ENCODE assay signal across 8 cellular contexts in genomic region chr7:93117852-93118530, GRCh38. TPM values are rescaled to one million over a fixed set of nuclear protein-coding genes. Genes with fewer than 3 reads are reported as not detected.
A peak's percentile ranks its signal among the peaks of the same experiment; 100 is the strongest.
DNase-seq lines count a peak whose midpoint lies in the region; ATAC-seq and TF ChIP-seq lines count a peak whose summit lies in the region.

Gene SAMD9 (minus strand): TSS chr7:93117979. CDS start chr7:93106097, 11,882 bp downstream.

- H3K36me3 ChIP-seq in psoas muscle (ENCODE audit: insufficient read depth in 1 of 2, low read depth in 1 of 2) (no peaks in the 10 kb centered on the region), endodermal cell (ENCODE audit: control insufficient read depth, insufficient read depth, low read length) (no peaks in the 10 kb centered on the region)

- H3K9me3 ChIP-seq in psoas muscle (peaks cover 3% of the 10 kb centered on the region), endodermal cell (ENCODE audit: control insufficient read depth, low read length) (no peaks in the 10 kb centered on the region)

- H3K27me3 ChIP-seq in psoas muscle (ENCODE audit: insufficient read depth in 3 of 3, low read length in 2 of 3) (no peaks in the 10 kb centered on the region), endodermal cell (ENCODE audit: control insufficient read depth, insufficient read depth, low read length, poor library complexity, severe bottlenecking) (no peaks in the 10 kb centered on the region)

- no peak within 1 kb of the TSS for H3K27ac ChIP-seq in psoas muscle
- H3K27ac ChIP-seq in endodermal cell (ENCODE audit: low read depth, low read length) = no peak within 1 kb of the TSS

- H3K27me3 Mint-ChIP-seq in activated T-helper 17 cell treated with anti-CD3 and anti-CD28 coated beads, Interleukin-2, amount 50 U/mL, for 72 hours = no peaks in the 10 kb centered on the region
- H3K27me3 Mint-ChIP-seq in endodermal cell (ENCODE audit: insufficient read depth) = peaks cover 14% of the 10 kb centered on the region

- peaks cover 38% of the 10 kb centered on the region for H3K36me3 Mint-ChIP-seq in activated T-helper 17 cell treated with anti-CD3 and anti-CD28 coated beads, Interleukin-2, amount 50 U/mL, for 72 hours (ENCODE audit: low read depth)
- H3K36me3 Mint-ChIP-seq in endodermal cell (ENCODE audit: low read depth) = no peaks in the 10 kb centered on the region

- H3K4me3 Mint-ChIP-seq in activated T-helper 17 cell treated with anti-CD3 and anti-CD28 coated beads, Interleukin-2, amount 50 U/mL, for 72 hours = peak within 1 kb of the TSS; percentile 98
- H3K4me3 Mint-ChIP-seq in endodermal cell = no peak within 1 kb of the TSS

- no peaks in the 10 kb centered on the region for H3K4me1 ChIP-seq in psoas muscle
- H3K4me1 ChIP-seq in endodermal cell (ENCODE audit: control insufficient read depth, insufficient read depth, low read length) = no peaks in the 10 kb centered on the region

- H3K9ac ChIP-seq in endodermal cell (ENCODE audit: extremely low read depth, low read length, poor library complexity, severe bottlenecking) = no peak within 1 kb of the TSS

- no peak for TF ChIP-seq CTCF in fibroblast of villous mesenchyme (IDR thresholded peaks at IDR 0.05; ENCODE audit: insufficient read depth, low read depth, low read length)
- TF ChIP-seq CTCF in psoas muscle (IDR thresholded peaks at IDR 0.05) = no peak
- TF ChIP-seq CTCF in endodermal cell (conservative IDR thresholded peaks at IDR 0.05) = no peak

- DNase-seq in ELR (ENCODE audit: low read depth) (peak; percentile 93), OCI-M2 (lab: John Stamatoyannopoulos, UW; ENCODE audit: unreplicated experiment) (peak; percentile 30), fibroblast of villous mesenchyme (ENCODE audit: low read depth) (peak; percentile 91), psoas muscle (no peak), endodermal cell (no peak)
- DNase-seq in Jurkat, Clone E6-1 (ENCODE audit: low read depth, low spot score) = peak; percentile 90

- peaks cover 5% of the 10 kb centered on the region for H3K9me3 Mint-ChIP-seq in activated T-helper 17 cell treated with anti-CD3 and anti-CD28 coated beads, Interleukin-2, amount 50 U/mL, for 72 hours
- H3K9me3 Mint-ChIP-seq in endodermal cell = no peaks in the 10 kb centered on the region

- peaks cover 23% of the 10 kb centered on the region for H3K4me1 Mint-ChIP-seq in activated T-helper 17 cell treated with anti-CD3 and anti-CD28 coated beads, Interleukin-2, amount 50 U/mL, for 72 hours
- peaks cover 5% of the 10 kb centered on the region for H3K4me1 Mint-ChIP-seq in endodermal cell

- H3K4me3 ChIP-seq in Jurkat, Clone E6-1 (ENCODE audit: low read length) = peak within 1 kb of the TSS; percentile 50
- peak within 1 kb of the TSS; percentile 67 for H3K4me3 ChIP-seq in fibroblast of villous mesenchyme (ENCODE audit: low read depth, low read length)
- peak within 1 kb of the TSS; percentile 64 for H3K4me3 ChIP-seq in psoas muscle
- no peak within 1 kb of the TSS for H3K4me3 ChIP-seq in endodermal cell (ENCODE audit: low read length)

- intact Hi-C loops in psoas muscle (cut with DNase I) = no loop called here

- ATAC-seq in GM21737 (IDR thresholded peaks at IDR 0.05; ENCODE audit: unreplicated experiment) (peak; percentile 100), psoas muscle (peak in 3 of 4 donors; percentile 49 to 75 (median 58))
- ATAC-seq in activated T-helper 17 cell treated with anti-CD3 and anti-CD28 coated beads, Interleukin-2, amount 50 U/mL, for 72 hours (replicated peaks) = peak; percentile 84

- H3K27ac Mint-ChIP-seq in activated T-helper 17 cell treated with anti-CD3 and anti-CD28 coated beads, Interleukin-2, amount 50 U/mL, for 72 hours = peak within 1 kb of the TSS; percentile 91
- H3K27ac Mint-ChIP-seq in endodermal cell = no peak within 1 kb of the TSS

- 2 to 3% (median 2%) methylated on average over 4 of the region's 4 CpGs for WGBS in psoas muscle, 3 donors
- 76% methylated on average over 4 of the region's 4 CpGs; no CpG with 5 or more reads in 1 of the 2 experiments for WGBS in endodermal cell (ENCODE audit: insufficient coverage in 1 of 2, insufficient read length in 1 of 2), 2 experiments

RNA-seq across cellular contexts. Expression of gene SAMD9, which starts in this region (rescaled TPM):
- 8.8 TPM for polyA plus RNA-seq in Jurkat, Clone E6-1 (2012; ENCODE audit: insufficient read depth, insufficient read length)
- 10 to 100 TPM; 23.1 to 35.7 TPM for total RNA-seq in activated T-helper 17 cell treated with anti-CD3 and anti-CD28 coated beads, Interleukin-2, amount 50 U/mL, for 72 hours
- total RNA-seq in fibroblast of villous mesenchyme (15.8 and 21.2 TPM in 2 replicates), psoas muscle (1 to 10 TPM in 3 of 4 donors, under 1 TPM in 1; 0.84 to 2.3 (median 1.7) TPM), endodermal cell (not detected)
- under 1 TPM; 0.53 to 0.93 (median 0.59) TPM for polyA plus RNA-seq in psoas muscle
- polyA plus RNA-seq in endodermal cell (2013, experiment 1 of 2) = not detected
- not detected for polyA plus RNA-seq in endodermal cell (2013, experiment 2 of 2)

Comparison
In these comparisons a context has a peak if more than half of its experiments do, and no peak if none do; other contexts are left out.
1. DNase-seq: peak in ELR (single experiment), Jurkat, Clone E6-1 (single experiment), OCI-M2 (single experiment) and fibroblast of villous mesenchyme (single experiment); none in psoas muscle (0 of 2) and endodermal cell (single experiment).
2. Peak in every context shown above with its lines, with median percentiles within 50 percentile points of each other: ATAC-seq.